19 cellular contexts compared by ENCODE assay signal in the genomic region with DNA sequence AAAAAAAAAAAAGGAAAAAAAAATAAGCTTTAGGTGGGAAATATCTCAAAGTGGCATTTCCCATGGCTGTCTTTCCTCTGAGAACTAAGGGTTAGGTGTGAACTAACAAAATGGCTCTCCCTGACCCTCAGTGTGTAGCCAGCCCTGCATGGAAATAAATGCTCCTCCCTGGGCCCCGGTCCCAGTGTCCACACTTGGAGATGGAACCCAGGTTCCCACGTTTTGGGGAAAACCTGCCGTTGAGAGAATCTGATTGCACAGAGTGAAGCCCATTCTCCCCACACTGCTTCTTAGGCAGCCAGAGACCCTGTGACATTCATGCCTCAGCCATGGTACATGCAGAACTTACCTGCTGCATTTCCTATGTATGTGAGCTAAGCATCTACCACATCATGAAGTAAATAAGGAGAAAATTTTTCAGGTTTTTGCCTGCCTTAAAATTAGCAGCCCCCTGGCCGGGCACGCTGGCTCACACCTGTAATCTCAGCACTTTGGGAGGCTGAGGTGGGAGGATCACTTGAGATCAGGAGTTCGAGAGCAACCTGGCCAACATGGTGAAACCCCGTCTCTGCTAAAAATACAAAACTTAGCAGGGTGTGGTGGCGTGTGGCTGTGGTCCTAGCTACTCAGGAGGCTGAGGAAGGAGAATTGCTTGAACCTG. TPM values are rescaled to one million over a fixed set of nuclear protein-coding genes. Genes with fewer than 3 reads are reported as not detected.
DNase-seq lines count a peak whose midpoint lies in the region; ATAC-seq and TF ChIP-seq lines count a peak whose summit lies in the region.
"Had no signal": no experiment of that assay in that cellular context is flagged by ENCODE, and none has a peak within 500 bp of the region (broad histone marks: within the 10 kb centered on the region; RNA-seq: fewer than 3 reads in every experiment).

No MANE protein-coding gene starts in this region.

- no peak overlapping the region for H3K4me3 Mint-ChIP-seq in activated CD4-positive, alpha-beta T cell treated with anti-CD3 and anti-CD28 coated beads, Interleukin-2, amount 10 ng/mL, durations not matched to agents 7 days and 5 days
- peak overlapping the region; percentile 89 to 96 (median 94) for H3K4me3 Mint-ChIP-seq in immature natural killer cell
- H3K4me3 Mint-ChIP-seq in stimulated activated effector memory CD8-positive, alpha-beta T cell treated with anti-CD3 and anti-CD28 coated beads, Interleukin-12 subunit alpha, Interleukin-12 subunit beta, amount 100 ng/mL, for 72 hours = peak overlapping the region; percentile 77

- peaks cover 62% of the 10 kb centered on the region for H3K4me1 Mint-ChIP-seq in activated CD4-positive, alpha-beta T cell treated with anti-CD3 and anti-CD28 coated beads, Interleukin-2, amount 10 ng/mL, durations not matched to agents 7 days and 5 days
- peaks cover 62 to 74% of the 10 kb centered on the region in 2 donors for H3K4me1 Mint-ChIP-seq in immature natural killer cell
- peaks cover 29% of the 10 kb centered on the region for H3K4me1 Mint-ChIP-seq in stimulated activated effector memory CD8-positive, alpha-beta T cell treated with anti-CD3 and anti-CD28 coated beads, Interleukin-12 subunit alpha, Interleukin-12 subunit beta, amount 100 ng/mL, for 72 hours

- peaks cover 4% of the 10 kb centered on the region for H3K36me3 Mint-ChIP-seq in activated CD4-positive, alpha-beta T cell treated with anti-CD3 and anti-CD28 coated beads, Interleukin-2, amount 10 ng/mL, durations not matched to agents 7 days and 5 days (ENCODE audit: low read depth)
- H3K36me3 Mint-ChIP-seq in immature natural killer cell = no peaks in the 10 kb centered on the region
- H3K36me3 Mint-ChIP-seq in stimulated activated effector memory CD8-positive, alpha-beta T cell treated with anti-CD3 and anti-CD28 coated beads, Interleukin-12 subunit alpha, Interleukin-12 subunit beta, amount 100 ng/mL, for 72 hours = no peaks in the 10 kb centered on the region
- H3K36me3 Mint-ChIP-seq: T-cell had no signal

- no peak for DNase-seq in activated CD4-positive, alpha-beta T cell treated with anti-CD3 and anti-CD28 coated beads, Interleukin-2, amount 10 ng/mL, durations not matched to agents 7 days and 5 days
- no peak for DNase-seq in activated CD4-positive, alpha-beta T cell treated with anti-CD3 and anti-CD28 coated beads for 4 hours
- peak in 1 of 3 donors; percentile 15 for DNase-seq in immature natural killer cell
- no peak for DNase-seq in stimulated activated effector memory CD8-positive, alpha-beta T cell treated with anti-CD3 and anti-CD28 coated beads, Interleukin-12 subunit alpha, Interleukin-12 subunit beta, amount 100 ng/mL, for 72 hours (ENCODE audit: low spot score in 2 of 2)
- no peak for DNase-seq in GM10266 (ENCODE audit: extremely low spot score)
- DNase-seq: COR-L47, DMS153, EL, IMR-90, NCI-H1436, NCI-H2227 treated with DMSO at 0.1 percent for 48 hours, NCI-H526 treated with DMSO at 0.1 percent for 48 hours, OCI-M1, T-cell had no signal

- peaks cover 7% of the 10 kb centered on the region for H3K27me3 Mint-ChIP-seq in activated CD4-positive, alpha-beta T cell treated with anti-CD3 and anti-CD28 coated beads, Interleukin-2, amount 10 ng/mL, durations not matched to agents 7 days and 5 days
- peaks cover 9 to 23% (median 14%) of the 10 kb centered on the region in 3 donors for H3K27me3 Mint-ChIP-seq in immature natural killer cell (ENCODE audit: low read depth in 3 of 3)

- POLR2A ChIA-PET in activated CD4-positive, alpha-beta T cell treated with anti-CD3 and anti-CD28 coated beads, Interleukin-2, amount 10 ng/mL, durations not matched to agents 7 days and 5 days (lab: Charles Lee) = no interaction called here

- ATAC-seq in HG03103 (IDR thresholded peaks at IDR 0.05; ENCODE audit: low read depth, unreplicated experiment) = peak; percentile 8
- no peak for ATAC-seq in stimulated activated effector memory CD8-positive, alpha-beta T cell treated with anti-CD3 and anti-CD28 coated beads, Interleukin-12 subunit alpha, Interleukin-12 subunit beta, amount 100 ng/mL, for 72 hours
- ATAC-seq in HG02763 (IDR thresholded peaks at IDR 0.05; ENCODE audit: unreplicated experiment) = no peak
- no peak for ATAC-seq in GM18520 (IDR thresholded peaks at IDR 0.05; ENCODE audit: unreplicated experiment)
- ATAC-seq: T-cell had no signal

- CTCF ChIA-PET in activated CD4-positive, alpha-beta T cell treated with anti-CD3 and anti-CD28 coated beads, Interleukin-2, amount 10 ng/mL, durations not matched to agents 7 days and 5 days (lab: Charles Lee) = interaction anchor here (0.6 to 1.3 kb wide), 2 partner anchors 50 to 67 kb away, joined by 3 read pairs; no protein-coding TSS in a partner anchor

- no peak for TF ChIP-seq CTCF in GM10266 (IDR thresholded peaks at IDR 0.05; ENCODE audit: control insufficient read depth, insufficient read depth, low read depth, missing control alignments)

- H3K9me3 Mint-ChIP-seq in activated CD4-positive, alpha-beta T cell treated with anti-CD3 and anti-CD28 coated beads, Interleukin-2, amount 10 ng/mL, durations not matched to agents 7 days and 5 days = no peaks in the 10 kb centered on the region
- no peaks in the 10 kb centered on the region for H3K9me3 Mint-ChIP-seq in immature natural killer cell
- no peaks in the 10 kb centered on the region for H3K9me3 Mint-ChIP-seq in stimulated activated effector memory CD8-positive, alpha-beta T cell treated with anti-CD3 and anti-CD28 coated beads, Interleukin-12 subunit alpha, Interleukin-12 subunit beta, amount 100 ng/mL, for 72 hours
- H3K9me3 Mint-ChIP-seq: T-cell had no signal

- peak overlapping the region; percentile 13 for H3K27ac Mint-ChIP-seq in activated CD4-positive, alpha-beta T cell treated with anti-CD3 and anti-CD28 coated beads, Interleukin-2, amount 10 ng/mL, durations not matched to agents 7 days and 5 days
- peak overlapping the region; percentile 30 to 99 (median 96) for H3K27ac Mint-ChIP-seq in immature natural killer cell
- H3K27ac Mint-ChIP-seq in stimulated activated effector memory CD8-positive, alpha-beta T cell treated with anti-CD3 and anti-CD28 coated beads, Interleukin-12 subunit alpha, Interleukin-12 subunit beta, amount 100 ng/mL, for 72 hours = no peak overlapping the region

RNA-seq across cellular contexts. Expression of a gene that starts 34.5 kb away (rescaled TPM):
- not detected for total RNA-seq in activated CD4-positive, alpha-beta T cell treated with anti-CD3 and anti-CD28 coated beads, Interleukin-2, amount 10 ng/mL, durations not matched to agents 7 days and 5 days
- polyA plus RNA-seq in immature natural killer cell = not detected
- total RNA-seq: H4, IMR-90, SJSA1, T-cell had no signal
- polyA plus RNA-seq: IMR-90 had no signal

RNA-seq across cellular contexts. Expression of a gene that starts 34.6 kb away (rescaled TPM):
- total RNA-seq in activated CD4-positive, alpha-beta T cell treated with anti-CD3 and anti-CD28 coated beads, Interleukin-2, amount 10 ng/mL, durations not matched to agents 7 days and 5 days = 10 to 100 TPM; 72.0 to 83.7 TPM
- polyA plus RNA-seq in immature natural killer cell = 10 to 100 TPM in 1 of 3 donors, 1 to 10 TPM in 2; 5.3 to 16.9 (median 6.2) TPM
